9 cellular contexts compared by ENCODE assay signal in the genomic region with DNA sequence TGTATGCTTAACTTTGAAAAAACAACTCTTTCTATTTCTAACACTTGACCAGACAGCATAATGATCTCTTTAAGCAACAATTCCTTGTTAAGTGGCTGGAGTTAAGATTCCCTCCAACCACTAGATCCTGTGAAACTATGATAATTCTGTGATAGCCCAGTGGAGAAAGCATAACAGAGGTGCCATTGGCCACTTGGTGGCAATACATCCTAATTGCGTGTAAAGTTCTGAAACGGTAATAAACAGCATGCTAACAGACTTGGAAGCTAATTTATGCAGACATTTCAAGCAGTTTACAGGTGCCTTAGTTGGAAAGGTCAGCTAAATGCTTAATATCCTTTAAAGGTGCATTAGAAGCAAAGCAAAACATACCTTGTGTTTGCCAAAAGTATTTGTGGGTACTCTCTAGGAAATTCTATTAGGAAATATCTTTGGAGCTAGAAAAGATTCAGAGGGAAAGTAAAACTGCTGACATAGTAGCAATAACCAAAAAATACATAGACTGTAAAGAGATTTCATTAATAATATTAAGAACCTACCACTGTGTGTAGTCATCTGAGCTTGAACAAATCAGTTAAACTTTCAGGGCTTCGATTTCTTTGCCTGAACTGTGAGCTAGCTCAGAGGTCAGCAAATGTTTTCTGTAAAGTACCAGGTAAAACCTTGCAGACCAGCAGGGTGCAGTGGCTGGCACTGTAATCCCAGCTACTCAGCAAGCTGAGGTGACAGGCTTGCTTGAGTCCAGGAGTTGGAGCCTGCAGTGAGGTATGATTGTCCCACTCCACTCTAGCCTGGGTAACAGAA. TPM values are rescaled to one million over a fixed set of nuclear protein-coding genes. Genes with fewer than 3 reads are reported as not detected.
DNase-seq lines count a peak whose midpoint lies in the region; TF ChIP-seq lines count a peak whose summit lies in the region.
"Had no signal": no experiment of that assay in that cellular context is flagged by ENCODE, and none has a peak within 500 bp of the region (broad histone marks: within the 10 kb centered on the region; RNA-seq: fewer than 3 reads in every experiment).

No MANE protein-coding gene starts in this region.

- H3K4me3 ChIP-seq in retinal pigment epithelial cell (ENCODE audit: low read length): no peak overlapping the region

- no peaks in the 10 kb centered on the region for H3K36me3 Mint-ChIP-seq in activated CD4-positive, alpha-beta T cell treated with anti-CD3 and anti-CD28 coated beads, Interleukin-2, amount 10 ng/mL, durations not matched to agents 24 days and 14 days (ENCODE audit: low read depth)
- H3K36me3 Mint-ChIP-seq in mesothelial cell of epicardium: no peaks in the 10 kb centered on the region

- H3K4me3 Mint-ChIP-seq in activated CD4-positive, alpha-beta T cell treated with anti-CD3 and anti-CD28 coated beads, Interleukin-2, amount 10 ng/mL, durations not matched to agents 24 days and 14 days: no peak overlapping the region
- no peak overlapping the region for H3K4me3 Mint-ChIP-seq in mesothelial cell of epicardium
- H3K4me3 Mint-ChIP-seq: central memory CD8-positive, alpha-beta T cell had no signal

- DNase-seq in activated CD4-positive, alpha-beta T cell treated with anti-CD3 and anti-CD28 coated beads, Interleukin-2, amount 10 ng/mL, durations not matched to agents 24 days and 14 days: peak; percentile 54
- no peak for DNase-seq in activated CD4-positive, alpha-beta T cell treated with anti-CD3 and anti-CD28 coated beads for 48 hours
- peak; percentile 33 for DNase-seq in HuH-7 (ENCODE audit: low spot score)
- DNase-seq in T47D (ENCODE audit: low read depth in 1 of 2, low spot score in 1 of 2): peak; percentile 19 to 61
- DNase-seq in retinal pigment epithelial cell (ENCODE audit: low read depth): no peak
- no peak for DNase-seq in SW480 (ENCODE audit: low spot score)
- no peak for DNase-seq in mesothelial cell of epicardium (ENCODE audit: low spot score in 2 of 2, unreplicated experiment in 2 of 2)
- no peak for DNase-seq in effector CD8-positive, alpha-beta T cell (lab: John Stamatoyannopoulos, UW)

- no peaks in the 10 kb centered on the region for H3K9me3 Mint-ChIP-seq in activated CD4-positive, alpha-beta T cell treated with anti-CD3 and anti-CD28 coated beads, Interleukin-2, amount 10 ng/mL, durations not matched to agents 24 days and 14 days
- H3K9me3 Mint-ChIP-seq in mesothelial cell of epicardium: no peaks in the 10 kb centered on the region
- H3K9me3 Mint-ChIP-seq: central memory CD8-positive, alpha-beta T cell had no signal

- peaks cover 2% of the 10 kb centered on the region for H3K4me1 Mint-ChIP-seq in activated CD4-positive, alpha-beta T cell treated with anti-CD3 and anti-CD28 coated beads, Interleukin-2, amount 10 ng/mL, durations not matched to agents 24 days and 14 days
- H3K4me1 Mint-ChIP-seq in mesothelial cell of epicardium: peaks cover 5% of the 10 kb centered on the region
- H3K4me1 Mint-ChIP-seq: central memory CD8-positive, alpha-beta T cell had no signal

- in situ Hi-C loops in T47D (cut with HindIII; ENCODE audit: low pct_unique_long_range_greater_than_20kb, low sequenced_read_pairs): no loop called here

- intact Hi-C loops in activated CD4-positive, alpha-beta T cell treated with anti-CD3 and anti-CD28 coated beads, Interleukin-2, amount 10 ng/mL, durations not matched to agents 24 days and 14 days (cut with micrococcal nuclease): no loop called here

- TF ChIP-seq CTCF in retinal pigment epithelial cell (conservative IDR thresholded peaks at IDR 0.05; ENCODE audit: low read depth, low read length) (peak; percentile 32), mesothelial cell of epicardium (IDR thresholded peaks at IDR 0.05; ENCODE audit: unreplicated experiment) (no peak)

- peaks cover 5% of the 10 kb centered on the region for H3K27me3 Mint-ChIP-seq in activated CD4-positive, alpha-beta T cell treated with anti-CD3 and anti-CD28 coated beads, Interleukin-2, amount 10 ng/mL, durations not matched to agents 24 days and 14 days
- no peaks in the 10 kb centered on the region for H3K27me3 Mint-ChIP-seq in mesothelial cell of epicardium (ENCODE audit: low read depth)
- H3K27me3 Mint-ChIP-seq: central memory CD8-positive, alpha-beta T cell had no signal

- no peak overlapping the region for H3K27ac Mint-ChIP-seq in activated CD4-positive, alpha-beta T cell treated with anti-CD3 and anti-CD28 coated beads, Interleukin-2, amount 10 ng/mL, durations not matched to agents 24 days and 14 days
- no peak overlapping the region for H3K27ac Mint-ChIP-seq in mesothelial cell of epicardium

RNA-seq across cellular contexts. Expression of gene CSTA, which starts 19.0 kb away (rescaled TPM):
- total RNA-seq in activated CD4-positive, alpha-beta T cell treated with anti-CD3 and anti-CD28 coated beads, Interleukin-2, amount 10 ng/mL, durations not matched to agents 24 days and 14 days: not detected in 2 replicates
- not detected in 3 replicates for total RNA-seq in mesothelial cell of epicardium

Comparison
In these comparisons a context has a peak if more than half of its experiments do, and no peak if none do; other contexts are left out.
1. DNase-seq: peak in activated CD4-positive, alpha-beta T cell treated with anti-CD3 and anti-CD28 coated beads, Interleukin-2, amount 10 ng/mL, durations not matched to agents 24 days and 14 days (single experiment), HuH-7 (single experiment) and T47D (2 of 2); none in activated CD4-positive, alpha-beta T cell treated with anti-CD3 and anti-CD28 coated beads for 48 hours (single experiment), retinal pigment epithelial cell (single experiment), SW480 (single experiment), mesothelial cell of epicardium (0 of 2) and effector CD8-positive, alpha-beta T cell (single experiment).